27 cellular contexts compared by ENCODE assay signal in the genomic region with DNA sequence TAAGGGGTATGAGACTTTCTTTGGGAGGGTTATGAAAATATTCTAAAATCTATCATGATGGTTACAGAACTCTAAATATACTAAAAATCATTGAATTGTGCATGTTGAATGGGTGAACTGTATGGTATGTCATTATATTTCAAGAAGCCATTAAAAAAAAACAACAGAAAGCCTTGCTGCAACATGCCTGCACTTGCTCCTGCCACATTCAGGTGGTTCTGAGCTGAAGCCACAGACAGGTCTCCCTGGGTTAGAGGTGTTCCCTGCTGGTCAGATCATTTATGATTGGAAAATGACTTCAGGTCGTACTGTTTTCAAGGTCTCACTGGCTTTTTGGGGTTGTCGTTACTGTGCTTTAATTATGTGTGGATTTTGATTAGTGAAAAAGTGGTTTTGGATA.
"Had no signal": no experiment of that assay in that cellular context is flagged by ENCODE, and none has a peak within 500 bp of the region (broad histone marks: within the 10 kb centered on the region; RNA-seq: fewer than 3 reads in every experiment).

No MANE protein-coding gene starts in this region.

- H3K36me3 ChIP-seq: brain microvascular endothelial cell had no signal

- H3K27ac ChIP-seq: brain microvascular endothelial cell, esophagus muscularis mucosa, foreskin keratinocyte, parathyroid adenoma, right atrium auricular region, upper lobe of left lung had no signal

- H3K27me3 ChIP-seq: brain microvascular endothelial cell, esophagus muscularis mucosa, foreskin keratinocyte, right atrium auricular region, upper lobe of left lung had no signal

- H3K9me3 ChIP-seq: esophagus muscularis mucosa, right atrium auricular region, upper lobe of left lung had no signal

- H3K9ac ChIP-seq: parathyroid adenoma had no signal

- H3K4me3 ChIP-seq: esophagus muscularis mucosa, right atrium auricular region, smooth muscle cell, upper lobe of left lung had no signal

- ATAC-seq: activated CD8-positive, alpha-beta T cell treated with anti-CD3 and anti-CD28 coated beads for 36 hours; activated T-cell treated with anti-CD3 and anti-CD28 coated beads, Interleukin-2, amount 50 U/mL, for 4 hours; activated T-helper 17 cell treated with anti-CD3 and anti-CD28 coated beads, Interleukin-2, amount 50 U/mL, for 72 hours; foreskin keratinocyte; left cardiac atrium; naive thymus-derived CD8-positive, alpha-beta T cell; stimulated activated memory B cell treated with anti-CD40 and anti-IgM and Interleukin-4, amounts not matched to agents 10 μg/mL and 1 μg/mL and 100 μg/mL, for 72 hours; stimulated activated naive CD8-positive, alpha-beta T cell treated with anti-CD3 and anti-CD28 coated beads, Interleukin-15, amount 100 ng/mL, for 72 hours; T-helper 17 cell had no signal

- H3K4me2 ChIP-seq: smooth muscle cell had no signal

- H3K4me1 ChIP-seq: foreskin keratinocyte, parathyroid adenoma, upper lobe of left lung had no signal

- DNase-seq: activated CD4-positive, alpha-beta T cell treated with anti-CD3 and anti-CD28 coated beads, Interleukin-2, amount 10 ng/mL, durations not matched to agents 24 days and 14 days; activated CD4-positive, CD25-positive, alpha-beta regulatory T cell treated with anti-CD3 and anti-CD28 coated beads, Interleukin-2, amount 50 U/mL, for 72 hours; activated CD8-positive, alpha-beta T cell treated with anti-CD3 and anti-CD28 coated beads for 36 hours; activated gamma-delta T cell treated with Interleukin-2 at 50 U/mL for 16 hours; activated naive CD4-positive, alpha-beta T cell treated with anti-CD3 and anti-CD28 coated beads, Interleukin-2, amount 50 U/mL, for 16 hours; activated T-cell treated with anti-CD3 and anti-CD28 coated beads, Interleukin-2, amount 50 U/mL, for 4 hours; amniotic stem cell; brain microvascular endothelial cell; central memory CD4-positive, alpha-beta T cell; left cardiac atrium; naive thymus-derived CD8-positive, alpha-beta T cell; occipital lobe; stimulated activated CD4-positive, alpha-beta T cell treated with anti-CD3 and anti-CD28 coated beads, Interleukin-1b, Interleukin-23, amount 100 ng/mL, for 48 hours; stimulated activated CD4-positive, alpha-beta T cell treated with anti-CD3 and anti-CD28 coated beads, Interleukin-4, amount 100 ng/mL, for 4 hours; stimulated activated CD8-positive, alpha-beta memory T cell treated with anti-CD3 and anti-CD28 coated beads, Interleukin-4, amount 100 ng/mL, for 48 hours; stimulated activated naive CD8-positive, alpha-beta T cell treated with anti-CD3 and anti-CD28 coated beads, Interleukin-15, amount 100 ng/mL, for 72 hours; substantia nigra; T-helper 17 cell; T1000 had no signal
